8 cellular contexts compared by ENCODE assay signal in the genomic region with DNA sequence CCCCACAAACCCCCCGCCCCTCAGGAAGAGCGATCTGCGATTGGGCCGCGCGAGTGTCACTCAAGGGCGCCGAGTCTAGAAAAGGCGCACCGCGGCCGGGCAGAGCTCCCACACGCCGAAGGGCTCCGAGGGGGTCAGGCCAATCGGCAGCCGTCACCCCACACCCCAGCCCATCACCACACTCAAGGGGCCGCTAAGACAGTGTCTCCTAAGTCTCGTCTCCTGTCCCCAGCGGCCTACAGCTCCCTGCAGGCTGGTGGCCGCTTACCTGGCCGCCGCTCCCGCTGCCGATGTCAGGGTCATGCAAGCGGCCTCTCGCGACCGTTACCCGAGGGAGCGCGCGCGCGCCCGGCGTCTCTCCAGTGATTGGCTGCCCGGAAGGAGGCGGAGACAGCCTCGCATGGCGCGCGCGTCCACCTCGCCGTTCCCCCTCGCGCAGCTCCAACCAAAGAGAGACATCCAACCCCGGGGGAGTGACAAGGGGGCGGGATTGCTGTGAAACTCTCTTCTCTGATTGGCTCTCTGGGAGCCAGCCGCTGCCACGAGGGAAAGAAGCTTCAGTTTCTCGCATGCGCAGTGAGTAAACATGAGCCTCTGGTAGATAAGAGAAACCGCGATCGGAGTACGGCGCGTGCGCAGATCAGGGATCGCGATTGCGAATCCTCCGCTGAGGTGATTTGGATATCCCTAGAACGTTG. TPM values are rescaled to one million over a fixed set of nuclear protein-coding genes. Genes with fewer than 3 reads are reported as not detected.
DNase-seq lines count a peak whose midpoint lies in the region; ATAC-seq and TF ChIP-seq lines count a peak whose summit lies in the region.

A gene with protein sequence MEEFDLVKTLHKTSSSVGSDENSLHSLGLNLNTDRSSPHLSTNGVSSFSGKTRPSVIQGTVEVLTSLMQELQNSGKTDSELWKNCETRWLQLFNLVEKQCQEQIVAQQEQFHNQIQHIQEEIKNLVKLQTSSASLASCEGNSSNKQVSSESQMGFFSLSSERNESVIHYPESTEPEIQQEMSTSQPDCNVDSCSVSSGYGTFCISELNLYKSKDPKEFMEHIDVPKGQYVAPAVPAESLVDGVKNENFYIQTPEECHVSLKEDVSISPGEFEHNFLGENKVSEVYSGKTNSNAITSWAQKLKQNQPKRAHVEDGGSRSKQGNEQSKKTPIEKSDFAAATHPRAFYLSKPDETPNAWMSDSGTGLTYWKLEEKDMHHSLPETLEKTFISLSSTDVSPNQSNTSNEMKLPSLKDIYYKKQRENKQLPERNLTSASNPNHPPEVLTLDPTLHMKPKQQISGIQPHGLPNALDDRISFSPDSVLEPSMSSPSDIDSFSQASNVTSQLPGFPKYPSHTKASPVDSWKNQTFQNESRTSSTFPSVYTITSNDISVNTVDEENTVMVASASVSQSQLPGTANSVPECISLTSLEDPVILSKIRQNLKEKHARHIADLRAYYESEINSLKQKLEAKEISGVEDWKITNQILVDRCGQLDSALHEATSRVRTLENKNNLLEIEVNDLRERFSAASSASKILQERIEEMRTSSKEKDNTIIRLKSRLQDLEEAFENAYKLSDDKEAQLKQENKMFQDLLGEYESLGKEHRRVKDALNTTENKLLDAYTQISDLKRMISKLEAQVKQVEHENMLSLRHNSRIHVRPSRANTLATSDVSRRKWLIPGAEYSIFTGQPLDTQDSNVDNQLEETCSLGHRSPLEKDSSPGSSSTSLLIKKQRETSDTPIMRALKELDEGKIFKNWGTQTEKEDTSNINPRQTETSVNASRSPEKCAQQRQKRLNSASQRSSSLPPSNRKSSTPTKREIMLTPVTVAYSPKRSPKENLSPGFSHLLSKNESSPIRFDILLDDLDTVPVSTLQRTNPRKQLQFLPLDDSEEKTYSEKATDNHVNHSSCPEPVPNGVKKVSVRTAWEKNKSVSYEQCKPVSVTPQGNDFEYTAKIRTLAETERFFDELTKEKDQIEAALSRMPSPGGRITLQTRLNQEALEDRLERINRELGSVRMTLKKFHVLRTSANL (minus strand): TSS at position 335 of the 698 bp plus-strand sequence. CDS start 2,777 bp downstream, outside the sequence.
A gene (plus strand): TSS at position 630 of the 698 bp plus-strand sequence. CDS start 20,239 bp downstream, outside the sequence.

- CTCF ChIA-PET in naive thymus-derived CD4-positive, alpha-beta T cell (lab: Charles Lee) = interaction anchor here (0.6 to 3.6 kb wide), 4 partner anchors 9 to 158 kb away, joined by 3 to 18 read pairs (median 5); no protein-coding TSS in a partner anchor

- peak within 1 kb of the TSS; percentile 83 for H3K9ac ChIP-seq in fibroblast of lung (ENCODE audit: insufficient read depth, low read length)

- H3K4me3 Mint-ChIP-seq in GM23338 = peak within 1 kb of the TSS; percentile 94
- H3K4me3 Mint-ChIP-seq in naive thymus-derived CD4-positive, alpha-beta T cell = peak within 1 kb of the TSS; percentile 93 to 100 (median 98)
- H3K4me3 Mint-ChIP-seq in stimulated activated naive B cell treated with anti-CD40 and anti-IgM and Interleukin-4, amounts not matched to agents 10 μg/mL and 1 μg/mL and 100 μg/mL, for 72 hours = peak within 1 kb of the TSS; percentile 95

- H3K27me3 ChIP-seq in DOHH2 (ENCODE audit: control insufficient read depth, low read length) (no peaks in the 10 kb centered on the region), GM23338 (ENCODE audit: insufficient read depth) (no peaks in the 10 kb centered on the region), fibroblast of lung (ENCODE audit: control insufficient read depth, insufficient read depth, low read length) (no peaks in the 10 kb centered on the region)
- no peaks in the 10 kb centered on the region for H3K27me3 ChIP-seq in naive thymus-derived CD4-positive, alpha-beta T cell (ENCODE audit: control insufficient read depth in 2 of 2, insufficient read depth in 2 of 2, low read length in 2 of 2)

- H2AFZ ChIP-seq in GM23338 = peak within 1 kb of the TSS; percentile 90
- peak within 1 kb of the TSS; percentile 87 for H2AFZ ChIP-seq in fibroblast of lung (ENCODE audit: low read length)

- peak within 1 kb of the TSS; percentile 93 for H3K4me3 ChIP-seq in DOHH2 (ENCODE audit: low read length)
- peak within 1 kb of the TSS; percentile 71 for H3K4me3 ChIP-seq in GM23338
- peak within 1 kb of the TSS; percentile 76 to 100 (median 86) for H3K4me3 ChIP-seq in fibroblast of lung (replicated peaks in 1 of 4; ENCODE audit: control extremely low read depth in 1 of 4, insufficient read depth in 1 of 4, low read depth in 3 of 4, low read length in 4 of 4)
- H3K4me3 ChIP-seq in naive thymus-derived CD4-positive, alpha-beta T cell (ENCODE audit: low read length) = peak within 1 kb of the TSS; percentile 97

- H3K4me2 ChIP-seq in DOHH2 (ENCODE audit: low read length) = peak within 1 kb of the TSS; percentile 99
- peak within 1 kb of the TSS; percentile 93 for H3K4me2 ChIP-seq in GM23338
- peak within 1 kb of the TSS; percentile 97 for H3K4me2 ChIP-seq in fibroblast of lung (ENCODE audit: extremely low read depth, insufficient read depth, low read length)

- peaks cover 7% of the 10 kb centered on the region; the same call in 2 of the 3 replicates for H3K4me1 Mint-ChIP-seq in GM23338
- H3K4me1 Mint-ChIP-seq in naive thymus-derived CD4-positive, alpha-beta T cell = peaks cover 43 to 88% (median 65%) of the 10 kb centered on the region in 7 donors
- H3K4me1 Mint-ChIP-seq in stimulated activated naive B cell treated with anti-CD40 and anti-IgM and Interleukin-4, amounts not matched to agents 10 μg/mL and 1 μg/mL and 100 μg/mL, for 72 hours = peaks cover 25 to 64% of the 10 kb centered on the region in 2 donors

- H3K9me3 ChIP-seq in DOHH2 (ENCODE audit: control insufficient read depth, insufficient read depth, low read length) (no peaks in the 10 kb centered on the region), fibroblast of lung (ENCODE audit: control insufficient read depth, insufficient read depth, low read depth, low read length) (no peaks in the 10 kb centered on the region)
- no peaks in the 10 kb centered on the region for H3K9me3 ChIP-seq in naive thymus-derived CD4-positive, alpha-beta T cell (ENCODE audit: control insufficient read depth in 2 of 3, low read length in 3 of 3)

- H3K36me3 ChIP-seq in DOHH2 (ENCODE audit: control insufficient read depth, low read length) (peaks cover 53% of the 10 kb centered on the region), GM23338 (ENCODE audit: insufficient read depth) (no peaks in the 10 kb centered on the region; the same call in 1 of the 2 replicates), fibroblast of lung (ENCODE audit: control insufficient read depth, insufficient read depth, low read length) (no peaks in the 10 kb centered on the region)
- peaks cover 0 to 8% (median 0%) of the 10 kb centered on the region in 3 experiments for H3K36me3 ChIP-seq in naive thymus-derived CD4-positive, alpha-beta T cell (ENCODE audit: control insufficient read depth in 2 of 3, insufficient read depth in 3 of 3, low read length in 3 of 3)

- peaks cover 17% of the 10 kb centered on the region for H3K27me3 Mint-ChIP-seq in GM23338 (ENCODE audit: insufficient read depth, low read depth, poor library complexity)
- peaks cover 0 to 4% (median 0%) of the 10 kb centered on the region in 5 donors for H3K27me3 Mint-ChIP-seq in naive thymus-derived CD4-positive, alpha-beta T cell
- H3K27me3 Mint-ChIP-seq in stimulated activated naive B cell treated with anti-CD40 and anti-IgM and Interleukin-4, amounts not matched to agents 10 μg/mL and 1 μg/mL and 100 μg/mL, for 72 hours = no peaks in the 10 kb centered on the region

- peaks cover 11% of the 10 kb centered on the region for H3K36me3 Mint-ChIP-seq in GM23338 (ENCODE audit: low read depth)
- peaks cover 3 to 30% (median 7%) of the 10 kb centered on the region in 5 donors for H3K36me3 Mint-ChIP-seq in naive thymus-derived CD4-positive, alpha-beta T cell
- peaks cover 12 to 27% of the 10 kb centered on the region in 2 donors for H3K36me3 Mint-ChIP-seq in stimulated activated naive B cell treated with anti-CD40 and anti-IgM and Interleukin-4, amounts not matched to agents 10 μg/mL and 1 μg/mL and 100 μg/mL, for 72 hours

- H3K9me3 Mint-ChIP-seq in GM23338 = no peaks in the 10 kb centered on the region
- H3K9me3 Mint-ChIP-seq in naive thymus-derived CD4-positive, alpha-beta T cell = peaks cover 0 to 5% (median 0%) of the 10 kb centered on the region in 11 donors
- H3K9me3 Mint-ChIP-seq in stimulated activated naive B cell treated with anti-CD40 and anti-IgM and Interleukin-4, amounts not matched to agents 10 μg/mL and 1 μg/mL and 100 μg/mL, for 72 hours = no peaks in the 10 kb centered on the region

- H3K27ac ChIP-seq in DOHH2 (ENCODE audit: low read depth, low read length) (peak within 1 kb of the TSS; percentile 70), GM23338 (ENCODE audit: low read depth) (peak within 1 kb of the TSS; percentile 86), fibroblast of lung (ENCODE audit: insufficient read depth, low read length) (peak within 1 kb of the TSS; percentile 77)
- peak within 1 kb of the TSS; percentile 95 for H3K27ac ChIP-seq in naive thymus-derived CD4-positive, alpha-beta T cell (ENCODE audit: low read depth, low read length)

- no peak for TF ChIP-seq CTCF in DOHH2 (IDR thresholded peaks at IDR 0.05; ENCODE audit: low read depth, low read length, poor library complexity, severe bottlenecking)
- TF ChIP-seq CTCF in GM23338 (conservative IDR thresholded peaks at IDR 0.05; ENCODE audit: low read depth in 2 of 2) = no peak
- TF ChIP-seq CTCF in fibroblast of lung (conservative IDR thresholded peaks at IDR 0.05 in 1 of 2, IDR thresholded peaks at IDR 0.05 in 1 of 2; ENCODE audit: low read depth in 1 of 2, low read length in 2 of 2) = no peak

- H3K79me2 ChIP-seq in DOHH2 (ENCODE audit: control insufficient read depth, low read length) = peaks cover 91% of the 10 kb centered on the region
- peaks cover 46% of the 10 kb centered on the region for H3K79me2 ChIP-seq in GM23338 (replicated peaks; ENCODE audit: insufficient read depth)
- H3K79me2 ChIP-seq in fibroblast of lung (ENCODE audit: control insufficient read depth, insufficient read depth, low read length) = peaks cover 49% of the 10 kb centered on the region

- peak within 1 kb of the TSS; percentile 96 for H3K27ac Mint-ChIP-seq in GM23338
- peak within 1 kb of the TSS; percentile 96 to 99 (median 99) for H3K27ac Mint-ChIP-seq in naive thymus-derived CD4-positive, alpha-beta T cell
- H3K27ac Mint-ChIP-seq in stimulated activated naive B cell treated with anti-CD40 and anti-IgM and Interleukin-4, amounts not matched to agents 10 μg/mL and 1 μg/mL and 100 μg/mL, for 72 hours = peak within 1 kb of the TSS; percentile 100

- H3K9me2 ChIP-seq in DOHH2 (replicated peaks; ENCODE audit: control insufficient read depth, low read length) = no peaks in the 10 kb centered on the region
- H3K9me2 ChIP-seq in GM23338 (ENCODE audit: insufficient read depth) = no peaks in the 10 kb centered on the region

- H3K4me1 ChIP-seq in DOHH2 (ENCODE audit: control insufficient read depth, low read length) (peaks cover 76% of the 10 kb centered on the region), GM23338 (ENCODE audit: insufficient read depth) (peaks cover 11% of the 10 kb centered on the region), fibroblast of lung (ENCODE audit: control insufficient read depth, extremely low read depth, insufficient read depth, low read length) (peaks cover 3% of the 10 kb centered on the region)
- peaks cover 31 to 41% of the 10 kb centered on the region in 2 donors for H3K4me1 ChIP-seq in naive thymus-derived CD4-positive, alpha-beta T cell (ENCODE audit: control insufficient read depth in 2 of 2, insufficient read depth in 2 of 2, low read length in 2 of 2)

- H4K20me1 ChIP-seq in DOHH2 (ENCODE audit: control insufficient read depth, insufficient read depth, low read depth, low read length) = no peaks in the 10 kb centered on the region
- peaks cover 6% of the 10 kb centered on the region; the same call in 1 of the 2 replicates for H4K20me1 ChIP-seq in GM23338 (replicated peaks; ENCODE audit: insufficient read depth)
- no peaks in the 10 kb centered on the region for H4K20me1 ChIP-seq in fibroblast of lung (ENCODE audit: control insufficient read depth, extremely low read depth, insufficient read depth, low read length)

- POLR2A ChIA-PET in naive thymus-derived CD4-positive, alpha-beta T cell (lab: Charles Lee) = interaction anchor here (0.5 to 4.9 kb wide), 74 partner anchors 9 to 1708 kb away, joined by 3 to 189 read pairs (median 4); a partner anchor contains a TSS

- ATAC-seq in GM23338 = peak; percentile 92
- ATAC-seq in naive thymus-derived CD4-positive, alpha-beta T cell = peak; percentile 97
- peak; percentile 86 to 92 for ATAC-seq in stimulated activated naive B cell treated with anti-CD40 and anti-IgM and Interleukin-4, amounts not matched to agents 10 μg/mL and 1 μg/mL and 100 μg/mL, for 72 hours (replicated peaks)

- DNase-seq in GM23338 (ENCODE audit: low spot score) = peak; percentile 99
- DNase-seq in LHCN-M2 (ENCODE audit: low read depth) = peak; percentile 100
- DNase-seq in RPMI8226 = peak; percentile 99
- peak; percentile 96 to 97 for DNase-seq in activated T-helper 1 cell treated with anti-CD3 and anti-CD28 coated beads, Interleukin-2, amount 50 U/mL, for 16 hours (ENCODE audit: low read depth in 1 of 2, low spot score in 1 of 2)
- peak; percentile 99 for DNase-seq in fibroblast of lung (ENCODE audit: low read depth in 2 of 2)
- DNase-seq in naive thymus-derived CD4-positive, alpha-beta T cell = peak; percentile 94 to 100 (median 100)
- DNase-seq in stimulated activated naive B cell treated with anti-CD40 and anti-IgM and Interleukin-4, amounts not matched to agents 10 μg/mL and 1 μg/mL and 100 μg/mL, for 72 hours = peak; percentile 99

- intact Hi-C loops in naive thymus-derived CD4-positive, alpha-beta T cell (cut with micrococcal nuclease) = loop anchor here (1.0 to 10.0 kb wide), 16 partner anchors 10 to 1006 kb away; a partner anchor contains a TSS

- peaks cover 27% of the 10 kb centered on the region for H3F3A ChIP-seq in DOHH2 (ENCODE audit: control insufficient read depth, insufficient read depth)
- peaks cover 7% of the 10 kb centered on the region; the same call in 1 of the 2 replicates for H3F3A ChIP-seq in GM23338 (replicated peaks; ENCODE audit: low read depth)

RNA-seq across cellular contexts. Expression of the first gene that starts in this region (rescaled TPM):
- total RNA-seq in GM23338 (2014; rRNA removed; shearing (Covaris generic)) = 43.2 and 77.9 TPM in 2 replicates
- polyA plus RNA-seq in GM23338 (2016; fragmentation: Nextera tagmentation; extraction: Ambion mirVana) (26.2 and 30.5 TPM in 2 replicates), fibroblast of lung (17.2 and 21.9 TPM in 2 replicates)
- total RNA-seq in LHCN-M2 (2014; rRNA removed) (52.6 and 67.5 TPM in 2 replicates), fibroblast of lung (31.6 and 50.5 TPM in 2 replicates)
- polyA plus RNA-seq in LHCN-M2 (2012) = 7.8 TPM
- polyA plus RNA-seq in fibroblast of lung (2012) = 9.3 and 13.3 TPM in 2 replicates
- polyA minus RNA-seq in fibroblast of lung (ENCODE audit: low replicate concordance) = 3.2 and 11.9 TPM in 2 replicates
- 100 to 1,000 TPM in 1 of 5 experiments, 10 to 100 TPM in 4; 71.0 to 102 (median 82.4) TPM for total RNA-seq in naive thymus-derived CD4-positive, alpha-beta T cell
- 10 to 100 TPM; 34.0 to 59.8 TPM for polyA plus RNA-seq in naive thymus-derived CD4-positive, alpha-beta T cell

RNA-seq across cellular contexts. Expression of the second gene that starts in this region (rescaled TPM):
- 13.3 and 14.8 TPM in 2 replicates for total RNA-seq in GM23338 (2014; rRNA removed; shearing (Covaris generic))
- 33.2 and 38.4 TPM in 2 replicates for polyA plus RNA-seq in GM23338 (2016; fragmentation: Nextera tagmentation; extraction: Ambion mirVana)
- 6.6 and 9.2 TPM in 2 replicates for total RNA-seq in LHCN-M2 (2014; rRNA removed)
- polyA plus RNA-seq in LHCN-M2 (2012) = 12.2 TPM
- total RNA-seq in fibroblast of lung = 10.8 and 17.5 TPM in 2 replicates
- polyA plus RNA-seq in fibroblast of lung = 9.5 and 10.4 TPM in 2 replicates
- polyA plus RNA-seq in fibroblast of lung (2012) = 15.5 TPM in 2 replicates
- 7.9 and 12.7 TPM in 2 replicates for polyA minus RNA-seq in fibroblast of lung (ENCODE audit: low replicate concordance)
- 10 to 100 TPM; 26.8 to 56.9 (median 39.5) TPM for total RNA-seq in naive thymus-derived CD4-positive, alpha-beta T cell
- 10 to 100 TPM; 42.6 to 60.3 TPM for polyA plus RNA-seq in naive thymus-derived CD4-positive, alpha-beta T cell

Comparison
In these comparisons a context has a peak if more than half of its experiments do, and no peak if none do; other contexts are left out.
1. Peak in every context shown above with its lines: DNase-seq, ATAC-seq, H3K4me3 ChIP-seq and H3K27ac ChIP-seq.